ENCODE assay signal across 1 cellular context in the genomic region with DNA sequence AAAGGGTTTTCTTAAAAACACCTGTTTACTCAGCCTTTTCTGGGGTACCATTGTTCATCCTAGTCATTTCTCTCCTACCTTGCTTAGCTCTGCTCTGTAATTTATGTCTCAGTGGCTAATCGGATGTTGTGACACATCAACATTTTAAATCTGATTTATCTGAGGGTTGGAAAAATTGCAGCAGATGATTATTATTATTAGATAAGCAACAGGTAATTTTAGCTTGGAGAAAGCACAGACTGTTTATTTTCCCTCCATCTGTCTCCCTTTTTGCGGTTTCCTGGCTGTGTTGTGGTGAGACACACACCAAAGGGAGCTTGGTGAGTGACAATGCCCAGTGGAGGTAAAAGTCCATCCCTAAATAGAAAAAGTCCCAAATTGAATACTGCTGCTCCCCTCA.
A peak's percentile ranks its signal among the peaks of the same experiment; 100 is the strongest.
TF ChIP-seq lines count a peak whose summit lies in the region.

No MANE protein-coding gene starts in this region.

TF ChIP-seq in HEK293, 187 proteins besides CTCF, POLR2A, EP300 and RAD21 (continued from another document and continues in another):
- TF ChIP-seq ZNF132 (tag by site-specific recombination; IDR thresholded peaks at IDR 0.05; ENCODE audit: borderline replicate concordance) = no peak
- TF ChIP-seq ZNF747 (tag by site-specific recombination; IDR thresholded peaks at IDR 0.05) = no peak
- TF ChIP-seq ELK4 (IDR thresholded peaks at IDR 0.05; ENCODE audit: borderline replicate concordance, low read depth, low read length) = no peak
- TF ChIP-seq ZNF510 (tag by site-specific recombination; IDR thresholded peaks at IDR 0.05; ENCODE audit: insufficient replicate concordance) = no peak
- TF ChIP-seq HIC1 (tag by site-specific recombination; IDR thresholded peaks at IDR 0.05) = no peak
- TF ChIP-seq, protein P1, sequence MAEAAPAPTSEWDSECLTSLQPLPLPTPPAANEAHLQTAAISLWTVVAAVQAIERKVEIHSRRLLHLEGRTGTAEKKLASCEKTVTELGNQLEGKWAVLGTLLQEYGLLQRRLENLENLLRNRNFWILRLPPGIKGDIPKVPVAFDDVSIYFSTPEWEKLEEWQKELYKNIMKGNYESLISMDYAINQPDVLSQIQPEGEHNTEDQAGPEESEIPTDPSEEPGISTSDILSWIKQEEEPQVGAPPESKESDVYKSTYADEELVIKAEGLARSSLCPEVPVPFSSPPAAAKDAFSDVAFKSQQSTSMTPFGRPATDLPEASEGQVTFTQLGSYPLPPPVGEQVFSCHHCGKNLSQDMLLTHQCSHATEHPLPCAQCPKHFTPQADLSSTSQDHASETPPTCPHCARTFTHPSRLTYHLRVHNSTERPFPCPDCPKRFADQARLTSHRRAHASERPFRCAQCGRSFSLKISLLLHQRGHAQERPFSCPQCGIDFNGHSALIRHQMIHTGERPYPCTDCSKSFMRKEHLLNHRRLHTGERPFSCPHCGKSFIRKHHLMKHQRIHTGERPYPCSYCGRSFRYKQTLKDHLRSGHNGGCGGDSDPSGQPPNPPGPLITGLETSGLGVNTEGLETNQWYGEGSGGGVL (tag by site-specific recombination; IDR thresholded peaks at IDR 0.05) = peak; percentile 42
- TF ChIP-seq ZNF521 (tag by site-specific recombination; IDR thresholded peaks at IDR 0.05) = no peak
- peak; percentile 43; the same call in 1 of the 2 replicates for TF ChIP-seq KLF1 (tag by site-specific recombination; IDR thresholded peaks at IDR 0.05)
- TF ChIP-seq ZNF248 (tag by site-specific recombination; IDR thresholded peaks at IDR 0.05) = no peak
- no peak for TF ChIP-seq ZNF571 (tag by site-specific recombination; IDR thresholded peaks at IDR 0.05)
- no peak for TF ChIP-seq ZNF157 (tag by site-specific recombination; IDR thresholded peaks at IDR 0.05)
- TF ChIP-seq, protein P2, sequence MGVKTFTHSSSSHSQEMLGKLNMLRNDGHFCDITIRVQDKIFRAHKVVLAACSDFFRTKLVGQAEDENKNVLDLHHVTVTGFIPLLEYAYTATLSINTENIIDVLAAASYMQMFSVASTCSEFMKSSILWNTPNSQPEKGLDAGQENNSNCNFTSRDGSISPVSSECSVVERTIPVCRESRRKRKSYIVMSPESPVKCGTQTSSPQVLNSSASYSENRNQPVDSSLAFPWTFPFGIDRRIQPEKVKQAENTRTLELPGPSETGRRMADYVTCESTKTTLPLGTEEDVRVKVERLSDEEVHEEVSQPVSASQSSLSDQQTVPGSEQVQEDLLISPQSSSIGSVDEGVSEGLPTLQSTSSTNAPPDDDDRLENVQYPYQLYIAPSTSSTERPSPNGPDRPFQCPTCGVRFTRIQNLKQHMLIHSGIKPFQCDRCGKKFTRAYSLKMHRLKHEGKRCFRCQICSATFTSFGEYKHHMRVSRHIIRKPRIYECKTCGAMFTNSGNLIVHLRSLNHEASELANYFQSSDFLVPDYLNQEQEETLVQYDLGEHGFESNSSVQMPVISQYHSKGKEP (tag by site-specific recombination; IDR thresholded peaks at IDR 0.05) = no peak
- 0 out of 2 replicates have a peak, but pooled peaks have one; percentile 64 for TF ChIP-seq SALL2 (tag by site-specific recombination; IDR thresholded peaks at IDR 0.05; ENCODE audit: borderline replicate concordance)
- TF ChIP-seq, protein P3, sequence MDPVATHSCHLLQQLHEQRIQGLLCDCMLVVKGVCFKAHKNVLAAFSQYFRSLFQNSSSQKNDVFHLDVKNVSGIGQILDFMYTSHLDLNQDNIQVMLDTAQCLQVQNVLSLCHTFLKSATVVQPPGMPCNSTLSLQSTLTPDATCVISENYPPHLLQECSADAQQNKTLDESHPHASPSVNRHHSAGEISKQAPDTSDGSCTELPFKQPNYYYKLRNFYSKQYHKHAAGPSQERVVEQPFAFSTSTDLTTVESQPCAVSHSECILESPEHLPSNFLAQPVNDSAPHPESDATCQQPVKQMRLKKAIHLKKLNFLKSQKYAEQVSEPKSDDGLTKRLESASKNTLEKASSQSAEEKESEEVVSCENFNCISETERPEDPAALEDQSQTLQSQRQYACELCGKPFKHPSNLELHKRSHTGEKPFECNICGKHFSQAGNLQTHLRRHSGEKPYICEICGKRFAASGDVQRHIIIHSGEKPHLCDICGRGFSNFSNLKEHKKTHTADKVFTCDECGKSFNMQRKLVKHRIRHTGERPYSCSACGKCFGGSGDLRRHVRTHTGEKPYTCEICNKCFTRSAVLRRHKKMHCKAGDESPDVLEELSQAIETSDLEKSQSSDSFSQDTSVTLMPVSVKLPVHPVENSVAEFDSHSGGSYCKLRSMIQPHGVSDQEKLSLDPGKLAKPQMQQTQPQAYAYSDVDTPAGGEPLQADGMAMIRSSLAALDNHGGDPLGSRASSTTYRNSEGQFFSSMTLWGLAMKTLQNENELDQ (tag by site-specific recombination; IDR thresholded peaks at IDR 0.05; ENCODE audit: low read depth) = peak; percentile 46; the same call in 1 of the 2 replicates
- TF ChIP-seq ZNF133 (tag by site-specific recombination; IDR thresholded peaks at IDR 0.05) = no peak
- TF ChIP-seq, protein P4, sequence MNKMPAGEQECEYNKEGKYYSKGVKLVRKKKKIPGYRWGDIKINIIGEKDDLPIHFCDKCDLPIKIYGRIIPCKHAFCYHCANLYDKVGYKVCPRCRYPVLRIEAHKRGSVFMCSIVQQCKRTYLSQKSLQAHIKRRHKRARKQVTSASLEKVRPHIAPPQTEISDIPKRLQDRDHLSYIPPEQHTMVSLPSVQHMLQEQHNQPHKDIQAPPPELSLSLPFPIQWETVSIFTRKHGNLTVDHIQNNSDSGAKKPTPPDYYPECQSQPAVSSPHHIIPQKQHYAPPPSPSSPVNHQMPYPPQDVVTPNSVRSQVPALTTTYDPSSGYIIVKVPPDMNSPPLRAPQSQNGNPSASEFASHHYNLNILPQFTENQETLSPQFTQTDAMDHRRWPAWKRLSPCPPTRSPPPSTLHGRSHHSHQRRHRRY (tag by site-specific recombination; IDR thresholded peaks at IDR 0.05) = peak; percentile 60; the same call in 1 of the 2 replicates
- no peak for TF ChIP-seq ZNF354C (tag by site-specific recombination; IDR thresholded peaks at IDR 0.05; ENCODE audit: borderline replicate concordance, low read depth)
- TF ChIP-seq, protein P5, sequence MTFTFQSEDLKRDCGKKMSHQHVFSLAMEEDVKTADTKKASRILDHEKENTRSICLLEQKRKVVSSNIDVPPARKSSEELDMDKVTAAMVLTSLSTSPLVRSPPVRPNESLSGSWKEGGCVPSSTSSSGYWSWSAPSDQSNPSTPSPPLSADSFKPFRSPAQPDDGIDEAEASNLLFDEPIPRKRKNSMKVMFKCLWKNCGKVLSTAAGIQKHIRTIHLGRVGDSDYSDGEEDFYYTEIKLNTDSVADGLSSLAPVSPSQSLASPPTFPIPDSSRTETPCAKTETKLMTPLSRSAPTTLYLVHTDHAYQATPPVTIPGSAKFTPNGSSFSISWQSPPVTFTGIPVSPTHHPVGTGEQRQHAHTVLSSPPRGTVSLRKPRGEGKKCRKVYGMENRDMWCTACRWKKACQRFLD (tag by site-specific recombination; IDR thresholded peaks at IDR 0.05) = no peak
- TF ChIP-seq, protein P6, sequence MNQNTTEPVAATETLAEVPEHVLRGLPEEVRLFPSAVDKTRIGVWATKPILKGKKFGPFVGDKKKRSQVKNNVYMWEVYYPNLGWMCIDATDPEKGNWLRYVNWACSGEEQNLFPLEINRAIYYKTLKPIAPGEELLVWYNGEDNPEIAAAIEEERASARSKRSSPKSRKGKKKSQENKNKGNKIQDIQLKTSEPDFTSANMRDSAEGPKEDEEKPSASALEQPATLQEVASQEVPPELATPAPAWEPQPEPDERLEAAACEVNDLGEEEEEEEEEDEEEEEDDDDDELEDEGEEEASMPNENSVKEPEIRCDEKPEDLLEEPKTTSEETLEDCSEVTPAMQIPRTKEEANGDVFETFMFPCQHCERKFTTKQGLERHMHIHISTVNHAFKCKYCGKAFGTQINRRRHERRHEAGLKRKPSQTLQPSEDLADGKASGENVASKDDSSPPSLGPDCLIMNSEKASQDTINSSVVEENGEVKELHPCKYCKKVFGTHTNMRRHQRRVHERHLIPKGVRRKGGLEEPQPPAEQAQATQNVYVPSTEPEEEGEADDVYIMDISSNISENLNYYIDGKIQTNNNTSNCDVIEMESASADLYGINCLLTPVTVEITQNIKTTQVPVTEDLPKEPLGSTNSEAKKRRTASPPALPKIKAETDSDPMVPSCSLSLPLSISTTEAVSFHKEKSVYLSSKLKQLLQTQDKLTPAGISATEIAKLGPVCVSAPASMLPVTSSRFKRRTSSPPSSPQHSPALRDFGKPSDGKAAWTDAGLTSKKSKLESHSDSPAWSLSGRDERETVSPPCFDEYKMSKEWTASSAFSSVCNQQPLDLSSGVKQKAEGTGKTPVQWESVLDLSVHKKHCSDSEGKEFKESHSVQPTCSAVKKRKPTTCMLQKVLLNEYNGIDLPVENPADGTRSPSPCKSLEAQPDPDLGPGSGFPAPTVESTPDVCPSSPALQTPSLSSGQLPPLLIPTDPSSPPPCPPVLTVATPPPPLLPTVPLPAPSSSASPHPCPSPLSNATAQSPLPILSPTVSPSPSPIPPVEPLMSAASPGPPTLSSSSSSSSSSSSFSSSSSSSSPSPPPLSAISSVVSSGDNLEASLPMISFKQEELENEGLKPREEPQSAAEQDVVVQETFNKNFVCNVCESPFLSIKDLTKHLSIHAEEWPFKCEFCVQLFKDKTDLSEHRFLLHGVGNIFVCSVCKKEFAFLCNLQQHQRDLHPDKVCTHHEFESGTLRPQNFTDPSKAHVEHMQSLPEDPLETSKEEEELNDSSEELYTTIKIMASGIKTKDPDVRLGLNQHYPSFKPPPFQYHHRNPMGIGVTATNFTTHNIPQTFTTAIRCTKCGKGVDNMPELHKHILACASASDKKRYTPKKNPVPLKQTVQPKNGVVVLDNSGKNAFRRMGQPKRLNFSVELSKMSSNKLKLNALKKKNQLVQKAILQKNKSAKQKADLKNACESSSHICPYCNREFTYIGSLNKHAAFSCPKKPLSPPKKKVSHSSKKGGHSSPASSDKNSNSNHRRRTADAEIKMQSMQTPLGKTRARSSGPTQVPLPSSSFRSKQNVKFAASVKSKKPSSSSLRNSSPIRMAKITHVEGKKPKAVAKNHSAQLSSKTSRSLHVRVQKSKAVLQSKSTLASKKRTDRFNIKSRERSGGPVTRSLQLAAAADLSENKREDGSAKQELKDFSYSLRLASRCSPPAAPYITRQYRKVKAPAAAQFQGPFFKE (tag by site-specific recombination; IDR thresholded peaks at IDR 0.05; ENCODE audit: borderline replicate concordance) = no peak
- no peak for TF ChIP-seq ZSCAN23 (tag by site-specific recombination; IDR thresholded peaks at IDR 0.05)
- TF ChIP-seq, protein P7, sequence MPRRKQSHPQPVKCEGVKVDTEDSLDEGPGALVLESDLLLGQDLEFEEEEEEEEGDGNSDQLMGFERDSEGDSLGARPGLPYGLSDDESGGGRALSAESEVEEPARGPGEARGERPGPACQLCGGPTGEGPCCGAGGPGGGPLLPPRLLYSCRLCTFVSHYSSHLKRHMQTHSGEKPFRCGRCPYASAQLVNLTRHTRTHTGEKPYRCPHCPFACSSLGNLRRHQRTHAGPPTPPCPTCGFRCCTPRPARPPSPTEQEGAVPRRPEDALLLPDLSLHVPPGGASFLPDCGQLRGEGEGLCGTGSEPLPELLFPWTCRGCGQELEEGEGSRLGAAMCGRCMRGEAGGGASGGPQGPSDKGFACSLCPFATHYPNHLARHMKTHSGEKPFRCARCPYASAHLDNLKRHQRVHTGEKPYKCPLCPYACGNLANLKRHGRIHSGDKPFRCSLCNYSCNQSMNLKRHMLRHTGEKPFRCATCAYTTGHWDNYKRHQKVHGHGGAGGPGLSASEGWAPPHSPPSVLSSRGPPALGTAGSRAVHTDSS (tag by site-specific recombination; IDR thresholded peaks at IDR 0.05) = no peak
- no peak for TF ChIP-seq ZNF549 (tag by site-specific recombination; IDR thresholded peaks at IDR 0.05)
- no peak for TF ChIP-seq ZNF501 (tag by site-specific recombination; IDR thresholded peaks at IDR 0.05)
- no peak for TF ChIP-seq ZBTB7A (tag by site-specific recombination; IDR thresholded peaks at IDR 0.05; ENCODE audit: low read depth)
- TF ChIP-seq ZNF776 (tag by site-specific recombination; IDR thresholded peaks at IDR 0.05; ENCODE audit: borderline replicate concordance) = peak; percentile 93
- TF ChIP-seq PBX3 (CRISPR knock-in tag; IDR thresholded peaks at IDR 0.05) = no peak
